ENCODE assay signal across 16 cellular contexts in the genomic region with DNA sequence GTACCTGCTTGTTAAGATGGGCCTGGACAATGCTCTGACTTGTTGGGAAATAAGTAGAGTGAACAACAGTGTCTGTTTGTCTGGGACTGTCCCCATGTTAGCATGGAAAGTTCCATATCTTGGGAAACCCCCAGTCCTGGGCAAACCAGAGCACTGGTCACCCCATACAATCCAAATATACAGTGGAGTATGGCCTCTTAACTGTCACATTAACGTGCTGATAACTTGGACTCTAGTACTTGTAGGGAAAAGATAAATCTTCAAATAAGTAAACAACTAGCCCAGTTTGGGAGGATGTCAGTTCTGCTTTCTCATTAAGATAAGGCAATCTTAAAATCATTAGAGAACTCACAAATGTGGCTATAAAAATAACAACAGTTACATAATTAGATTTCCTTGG. TPM values are rescaled to one million over a fixed set of nuclear protein-coding genes. Genes with fewer than 3 reads are reported as not detected.
DNase-seq lines count a peak whose midpoint lies in the region; ATAC-seq, FAIRE-seq and TF ChIP-seq lines count a peak whose summit lies in the region.
"Had no signal": no experiment of that assay in that cellular context is flagged by ENCODE, and none has a peak within 500 bp of the region (broad histone marks: within the 10 kb centered on the region; RNA-seq: fewer than 3 reads in every experiment).

No MANE protein-coding gene starts in this region.

- H3K27me3 Mint-ChIP-seq in activated naive CD4-positive, alpha-beta T cell treated with anti-CD3 and anti-CD28 coated beads, Interleukin-2, amount 10 ng/mL, durations not matched to agents 7 days and 5 days: no peaks in the 10 kb centered on the region
- H3K27me3 Mint-ChIP-seq in endodermal cell (ENCODE audit: insufficient read depth): no peaks in the 10 kb centered on the region
- H3K27me3 Mint-ChIP-seq in stimulated activated naive CD8-positive, alpha-beta T cell treated with anti-CD3 and anti-CD28 coated beads, Interleukin-15, amount 100 ng/mL, for 72 hours: no peaks in the 10 kb centered on the region
- no peaks in the 10 kb centered on the region for H3K27me3 Mint-ChIP-seq in osteocyte (ENCODE audit: unreplicated experiment)
- H3K27me3 Mint-ChIP-seq: progenitor cell of endocrine pancreas had no signal

- H3K9me3 Mint-ChIP-seq in activated naive CD4-positive, alpha-beta T cell treated with anti-CD3 and anti-CD28 coated beads, Interleukin-2, amount 10 ng/mL, durations not matched to agents 7 days and 5 days: peaks cover 7% of the 10 kb centered on the region
- H3K9me3 Mint-ChIP-seq in endodermal cell (no peaks in the 10 kb centered on the region), osteocyte (ENCODE audit: unreplicated experiment) (no peaks in the 10 kb centered on the region)
- no peaks in the 10 kb centered on the region for H3K9me3 Mint-ChIP-seq in stimulated activated naive CD8-positive, alpha-beta T cell treated with anti-CD3 and anti-CD28 coated beads, Interleukin-15, amount 100 ng/mL, for 72 hours
- H3K9me3 Mint-ChIP-seq: HFFc6 had no signal

- H3K4me3 ChIP-seq in endodermal cell (ENCODE audit: low read length): no peak overlapping the region
- H3K4me3 ChIP-seq: tibial nerve had no signal

- H3K36me3 ChIP-seq in endodermal cell (ENCODE audit: control insufficient read depth, insufficient read depth, low read length): no peaks in the 10 kb centered on the region
- H3K36me3 ChIP-seq: tibial nerve had no signal

- CTCF ChIA-PET in activated naive CD4-positive, alpha-beta T cell treated with anti-CD3 and anti-CD28 coated beads, Interleukin-2, amount 10 ng/mL, durations not matched to agents 7 days and 5 days (lab: Charles Lee): interaction anchor here (1.4 to 1.6 kb wide), 2 partner anchors 47 to 48 kb away, joined by 3 read pairs; no protein-coding TSS in a partner anchor

- peaks cover 84% of the 10 kb centered on the region for H3K4me1 Mint-ChIP-seq in activated naive CD4-positive, alpha-beta T cell treated with anti-CD3 and anti-CD28 coated beads, Interleukin-2, amount 10 ng/mL, durations not matched to agents 7 days and 5 days
- H3K4me1 Mint-ChIP-seq in endodermal cell (peaks cover 29% of the 10 kb centered on the region), osteocyte (ENCODE audit: unreplicated experiment) (peaks cover 11% of the 10 kb centered on the region)
- H3K4me1 Mint-ChIP-seq in stimulated activated naive CD8-positive, alpha-beta T cell treated with anti-CD3 and anti-CD28 coated beads, Interleukin-15, amount 100 ng/mL, for 72 hours: peaks cover 74% of the 10 kb centered on the region

- H3K9ac ChIP-seq in endodermal cell (ENCODE audit: extremely low read depth, low read length, poor library complexity, severe bottlenecking): no peak overlapping the region

- H3K4me3 Mint-ChIP-seq in activated naive CD4-positive, alpha-beta T cell treated with anti-CD3 and anti-CD28 coated beads, Interleukin-2, amount 10 ng/mL, durations not matched to agents 7 days and 5 days: peak overlapping the region; percentile 57
- no peak overlapping the region for H3K4me3 Mint-ChIP-seq in endodermal cell
- peak overlapping the region; percentile 69 to 73 for H3K4me3 Mint-ChIP-seq in stimulated activated naive CD8-positive, alpha-beta T cell treated with anti-CD3 and anti-CD28 coated beads, Interleukin-15, amount 100 ng/mL, for 72 hours
- H3K4me3 Mint-ChIP-seq in osteocyte (ENCODE audit: unreplicated experiment): no peak overlapping the region
- H3K4me3 Mint-ChIP-seq: HFFc6 had no signal

- H3K4me1 ChIP-seq in endodermal cell (ENCODE audit: control insufficient read depth, insufficient read depth, low read length): peaks cover 9% of the 10 kb centered on the region

- H3K27me3 ChIP-seq in endodermal cell (ENCODE audit: control insufficient read depth, insufficient read depth, low read length, poor library complexity, severe bottlenecking): no peaks in the 10 kb centered on the region
- H3K27me3 ChIP-seq: tibial nerve had no signal

- no peak for DNase-seq in activated naive CD4-positive, alpha-beta T cell treated with anti-CD3 and anti-CD28 coated beads, Interleukin-2, amount 10 ng/mL, durations not matched to agents 7 days and 5 days
- DNase-seq in activated naive CD4-positive, alpha-beta T cell treated with anti-CD3 and anti-CD28 coated beads, Interleukin-2, amount 50 U/mL, for 16 hours: no peak
- DNase-seq in RCC 7860 (ENCODE audit: low spot score): peak; percentile 0
- DNase-seq in endodermal cell: no peak
- peak in 1 of 2 donors; percentile 41 for DNase-seq in stimulated activated naive CD8-positive, alpha-beta T cell treated with anti-CD3 and anti-CD28 coated beads, Interleukin-15, amount 100 ng/mL, for 72 hours
- DNase-seq in NCI-H446 treated with DMSO at 0.1 percent for 48 hours (lab: John Stamatoyannopoulos, UW): no peak
- no peak for DNase-seq in osteocyte (ENCODE audit: extremely low spot score, unreplicated experiment)
- no peak for DNase-seq in occipital lobe (lab: John Stamatoyannopoulos, UW)
- DNase-seq: central memory CD4-positive, alpha-beta T cell; HFFc6; NCI-H345; PC-3 had no signal

- H3K9me3 ChIP-seq in endodermal cell (ENCODE audit: control insufficient read depth, low read length): no peaks in the 10 kb centered on the region
- H3K9me3 ChIP-seq: tibial nerve had no signal

- 88 to 100% methylated on average over 1 of the region's 1 CpG for WGBS in endodermal cell (ENCODE audit: insufficient coverage in 1 of 2, insufficient read length in 1 of 2), 2 experiments

- peak overlapping the region; percentile 95 for H3K27ac Mint-ChIP-seq in activated naive CD4-positive, alpha-beta T cell treated with anti-CD3 and anti-CD28 coated beads, Interleukin-2, amount 10 ng/mL, durations not matched to agents 7 days and 5 days
- H3K27ac Mint-ChIP-seq in endodermal cell (peak overlapping the region; percentile 19), osteocyte (ENCODE audit: unreplicated experiment) (no peak overlapping the region)
- peak overlapping the region; percentile 90 to 93 for H3K27ac Mint-ChIP-seq in stimulated activated naive CD8-positive, alpha-beta T cell treated with anti-CD3 and anti-CD28 coated beads, Interleukin-15, amount 100 ng/mL, for 72 hours
- H3K27ac Mint-ChIP-seq: HFFc6, progenitor cell of endocrine pancreas had no signal

- peaks cover 3% of the 10 kb centered on the region for H3K36me3 Mint-ChIP-seq in activated naive CD4-positive, alpha-beta T cell treated with anti-CD3 and anti-CD28 coated beads, Interleukin-2, amount 10 ng/mL, durations not matched to agents 7 days and 5 days
- H3K36me3 Mint-ChIP-seq in endodermal cell (ENCODE audit: low read depth) (no peaks in the 10 kb centered on the region), osteocyte (ENCODE audit: unreplicated experiment) (no peaks in the 10 kb centered on the region)

- peak; percentile 70 for ATAC-seq in stimulated activated naive CD8-positive, alpha-beta T cell treated with anti-CD3 and anti-CD28 coated beads, Interleukin-15, amount 100 ng/mL, for 72 hours
- ATAC-seq: PC-3 had no signal

- TF ChIP-seq CTCF in endodermal cell (conservative IDR thresholded peaks at IDR 0.05) (no peak), osteocyte (IDR thresholded peaks at IDR 0.05) (no peak)

- no peak overlapping the region for H3K27ac ChIP-seq in endodermal cell (ENCODE audit: low read depth, low read length)
- H3K27ac ChIP-seq: tibial nerve had no signal

- FAIRE-seq in RCC 7860 (lab: Jason Lieb, UNC): no peak
- FAIRE-seq: endothelial cell of umbilical vein, islet of Langerhans had no signal

RNA-seq across cellular contexts. Expression of gene JAK2, which starts 47.6 kb away (rescaled TPM):
- total RNA-seq in endodermal cell (10 to 100 TPM; 10.4 to 12.3 TPM), osteocyte (23.3 and 24.6 TPM in 2 replicates), occipital lobe (40.1 TPM)
- 4.2 TPM for polyA plus RNA-seq in endodermal cell (2013, experiment 1 of 2)
- 3.6 TPM for polyA plus RNA-seq in endodermal cell (2013, experiment 2 of 2)

Comparison
In these comparisons a context has a peak if more than half of its experiments do, and no peak if none do; other contexts are left out.
1. H3K4me3 Mint-ChIP-seq: peak in activated naive CD4-positive, alpha-beta T cell treated with anti-CD3 and anti-CD28 coated beads, Interleukin-2, amount 10 ng/mL, durations not matched to agents 7 days and 5 days (single experiment) and stimulated activated naive CD8-positive, alpha-beta T cell treated with anti-CD3 and anti-CD28 coated beads, Interleukin-15, amount 100 ng/mL, for 72 hours (2 of 2); none in endodermal cell (single experiment) and osteocyte (single experiment).